ENCODE assay signal across 20 cellular contexts in genomic region chr3:31890742-31891469, GRCh38.
"Had no signal": no experiment of that assay in that cellular context is flagged by ENCODE, and none has a peak within 500 bp of the region (broad histone marks: within the 10 kb centered on the region; RNA-seq: fewer than 3 reads in every experiment).

No MANE protein-coding gene starts in this region.

- H3K9me3 Mint-ChIP-seq: activated T-helper 17 cell treated with anti-CD3 and anti-CD28 coated beads, Interleukin-2, amount 50 U/mL, for 72 hours; central memory CD8-positive, alpha-beta T cell; stimulated activated naive CD8-positive, alpha-beta T cell treated with anti-CD3 and anti-CD28 coated beads, Interleukin-15, Interleukin-2, amounts not matched to agents 100 ng/mL and 50 ng/mL, for 24 hours had no signal

- H3K4me3 Mint-ChIP-seq: activated T-helper 17 cell treated with anti-CD3 and anti-CD28 coated beads, Interleukin-2, amount 50 U/mL, for 72 hours; central memory CD8-positive, alpha-beta T cell; nephron; stimulated activated naive CD8-positive, alpha-beta T cell treated with anti-CD3 and anti-CD28 coated beads, Interleukin-15, Interleukin-2, amounts not matched to agents 100 ng/mL and 50 ng/mL, for 24 hours had no signal

- H3K9me3 ChIP-seq: adrenal gland, psoas muscle, right lobe of liver, spleen, thoracic aorta had no signal

- H3K4me1 Mint-ChIP-seq: activated T-helper 17 cell treated with anti-CD3 and anti-CD28 coated beads, Interleukin-2, amount 50 U/mL, for 72 hours; central memory CD8-positive, alpha-beta T cell had no signal

- H3K27ac Mint-ChIP-seq: activated T-helper 17 cell treated with anti-CD3 and anti-CD28 coated beads, Interleukin-2, amount 50 U/mL, for 72 hours; stimulated activated naive CD8-positive, alpha-beta T cell treated with anti-CD3 and anti-CD28 coated beads, Interleukin-15, Interleukin-2, amounts not matched to agents 100 ng/mL and 50 ng/mL, for 24 hours had no signal

- H3K27me3 ChIP-seq: adrenal gland, right lobe of liver, spleen had no signal

- H3K4me1 ChIP-seq: adrenal gland, psoas muscle, right lobe of liver had no signal

- DNase-seq: activated CD4-positive, alpha-beta T cell treated with anti-CD3 and anti-CD28 coated beads for 48 hours; activated naive CD4-positive, alpha-beta T cell treated with anti-CD3 and anti-CD28 coated beads, Interleukin-2, amount 50 U/mL, for 16 hours; activated T-cell treated with anti-CD3 and anti-CD28 coated beads for 4 hours; adrenal gland; cortex of kidney; effector memory CD4-positive, alpha-beta T cell; erythroblast; left cardiac atrium; psoas muscle; right lobe of liver; spleen; stimulated activated CD4-positive, alpha-beta T cell treated with anti-CD3 and anti-CD28 coated beads, Interleukin-1b, Interleukin-23, amount 100 ng/mL, for 48 hours; T1000 had no signal

- ATAC-seq: activated T-helper 17 cell treated with anti-CD3 and anti-CD28 coated beads, Interleukin-2, amount 50 U/mL, for 72 hours; left cardiac atrium; psoas muscle; right lobe of liver had no signal

- H3K27ac ChIP-seq: adrenal gland, psoas muscle, right lobe of liver, spleen, thoracic aorta, VCaP had no signal

- H3K36me3 ChIP-seq: adrenal gland, right lobe of liver, spleen, thoracic aorta had no signal

- H3K4me3 ChIP-seq: adrenal gland, lung, psoas muscle, right lobe of liver, spleen, thoracic aorta had no signal
